1 cellular context compared by ENCODE assay signal in genomic region chr9:117487555-117488175, GRCh38.
TF ChIP-seq lines count a peak whose summit lies in the region.

No MANE protein-coding gene starts in this region.

TF ChIP-seq in HepG2, 621 proteins besides CTCF, POLR2A, EP300 and RAD21 (continued from another document and continues in another):
- TF ChIP-seq ZBED4 (CRISPR knock-in tag; IDR thresholded peaks at IDR 0.05; ENCODE audit: borderline replicate concordance) (no peak), AHR (CRISPR knock-in tag; IDR thresholded peaks at IDR 0.05) (no peak), TOE1 (CRISPR knock-in tag; IDR thresholded peaks at IDR 0.05) (no peak), LRRFIP1 (CRISPR knock-in tag; conservative IDR thresholded peaks at IDR 0.05) (no peak), HIVEP1 (CRISPR knock-in tag; IDR thresholded peaks at IDR 0.05) (0 out of 2 replicates have a peak, but pooled peaks have one; percentile 23), ZNF746 (CRISPR knock-in tag; IDR thresholded peaks at IDR 0.05) (no peak), PBX2 (CRISPR knock-in tag; IDR thresholded peaks at IDR 0.05) (no peak), ZSCAN29 (CRISPR knock-in tag; conservative IDR thresholded peaks at IDR 0.05) (peak; percentile 99), TCF12 (IDR thresholded peaks at IDR 0.05) (no peak), TCF12 (CRISPR knock-in tag; IDR thresholded peaks at IDR 0.05) (0 out of 2 replicates have a peak, but pooled peaks have one; percentile 34), SKIL (CRISPR knock-in tag; IDR thresholded peaks at IDR 0.05; ENCODE audit: borderline replicate concordance) (no peak), ZNF17 (CRISPR knock-in tag; IDR thresholded peaks at IDR 0.05) (no peak), RXRA (CRISPR knock-in tag; IDR thresholded peaks at IDR 0.05) (peak; percentile 65), ARID2 (CRISPR knock-in tag; IDR thresholded peaks at IDR 0.05; ENCODE audit: borderline replicate concordance) (no peak), TRIM24 (CRISPR knock-in tag; IDR thresholded peaks at IDR 0.05) (no peak), SMAD9 (CRISPR knock-in tag; IDR thresholded peaks at IDR 0.05) (no peak), ZFP91 (CRISPR knock-in tag; IDR thresholded peaks at IDR 0.05; ENCODE audit: borderline replicate concordance) (peak; percentile 81), ZNF552 (CRISPR knock-in tag; IDR thresholded peaks at IDR 0.05; ENCODE audit: borderline replicate concordance) (no peak), RBFOX2 (IDR thresholded peaks at IDR 0.05; ENCODE audit: low read depth, low read length) (no peak), ZNF564 (CRISPR knock-in tag; IDR thresholded peaks at IDR 0.05) (no peak), ZSCAN12 (CRISPR knock-in tag; IDR thresholded peaks at IDR 0.05) (no peak), ZNF652 (CRISPR knock-in tag; IDR thresholded peaks at IDR 0.05; ENCODE audit: borderline replicate concordance, low read depth) (peak; percentile 21; the same call in 1 of the 2 replicates), ZBTB2 (CRISPR knock-in tag; IDR thresholded peaks at IDR 0.05; ENCODE audit: low read depth) (no peak), THRA (CRISPR knock-in tag; IDR thresholded peaks at IDR 0.05; ENCODE audit: borderline replicate concordance) (peak; percentile 44; the same call in 1 of the 2 replicates), MBNL3 (CRISPR knock-in tag; conservative IDR thresholded peaks at IDR 0.05) (no peak), NFRKB (IDR thresholded peaks at IDR 0.05) (no peak), HMG20B (CRISPR knock-in tag; conservative IDR thresholded peaks at IDR 0.05) (no peak), RCOR2 (CRISPR knock-in tag; IDR thresholded peaks at IDR 0.05) (0 out of 2 replicates have a peak, but pooled peaks have one; percentile 47), NR2F2 (IDR thresholded peaks at IDR 0.05; ENCODE audit: borderline replicate concordance, low read depth) (no peak), FLYWCH1 (CRISPR knock-in tag; IDR thresholded peaks at IDR 0.05) (no peak), SAFB2 (CRISPR knock-in tag; IDR thresholded peaks at IDR 0.05; ENCODE audit: borderline replicate concordance, low read depth) (0 out of 2 replicates have a peak, but pooled peaks have one; percentile 46), ZNF496 (CRISPR knock-in tag; IDR thresholded peaks at IDR 0.05; ENCODE audit: insufficient replicate concordance) (no peak), ZSCAN31 (CRISPR knock-in tag; IDR thresholded peaks at IDR 0.05; ENCODE audit: low read depth) (0 out of 2 replicates have a peak, but pooled peaks have one; percentile 53), ZNF446 (CRISPR knock-in tag; IDR thresholded peaks at IDR 0.05) (no peak), HNF4G (IDR thresholded peaks at IDR 0.05; ENCODE audit: borderline replicate concordance, low read depth, low read length) (no peak), HNF4G (CRISPR knock-in tag; IDR thresholded peaks at IDR 0.05; ENCODE audit: borderline replicate concordance, low read depth) (peak; percentile 73), SRF (IDR thresholded peaks at IDR 0.05; ENCODE audit: low read depth, low read length) (no peak), SNAI1 (CRISPR knock-in tag; IDR thresholded peaks at IDR 0.05; ENCODE audit: borderline replicate concordance) (no peak), RFX5 (IDR thresholded peaks at IDR 0.05; ENCODE audit: low read depth, low read length) (no peak), ATM (IDR thresholded peaks at IDR 0.05; ENCODE audit: borderline replicate concordance) (no peak), MTERF4 (CRISPR knock-in tag; IDR thresholded peaks at IDR 0.05) (no peak; the same call in 1 of the 2 replicates), SAP130 (CRISPR knock-in tag; IDR thresholded peaks at IDR 0.05; ENCODE audit: low read depth) (no peak), BHLHE40 (IDR thresholded peaks at IDR 0.05; ENCODE audit: low read length) (no peak)
